5 cellular contexts compared by ENCODE assay signal in the genomic region with DNA sequence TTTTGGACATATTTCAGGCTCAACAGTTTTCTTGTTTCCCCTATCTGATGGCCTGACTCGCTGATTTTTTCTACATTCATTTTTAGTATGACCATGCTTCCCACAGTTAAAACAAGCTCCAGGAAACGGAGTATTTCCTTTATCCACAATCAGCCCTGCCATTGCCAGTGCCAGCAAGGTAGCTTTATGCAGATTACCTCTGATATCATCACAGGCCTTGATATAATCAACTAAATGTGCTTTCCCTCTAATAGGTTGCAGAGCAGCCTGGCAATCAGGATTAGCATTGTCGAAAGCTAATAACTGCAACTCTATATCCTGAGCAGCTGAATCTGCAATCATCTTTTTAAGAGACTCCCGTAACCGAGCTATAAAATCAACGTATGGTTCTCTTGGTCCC. TPM values are rescaled to one million over a fixed set of nuclear protein-coding genes. Genes with fewer than 3 reads are reported as not detected.
DNase-seq lines count a peak whose midpoint lies in the region; TF ChIP-seq lines count a peak whose summit lies in the region.
"Not testable (repeated sequence)": the region's sequence is repeated elsewhere in the genome, so short reads cannot be mapped to it uniquely, and the experiment has no call there.

No MANE protein-coding gene starts in this region.

- not testable (repeated sequence) for TF ChIP-seq EP300 in SK-N-SH (IDR thresholded peaks at IDR 0.05; ENCODE audit: borderline replicate concordance in 1 of 2, low read depth in 1 of 2, low read length in 1 of 2)

- H3K36me3 Mint-ChIP-seq in endodermal cell (ENCODE audit: low read depth) = not testable (repeated sequence)

- not testable (repeated sequence) for H3K4me1 Mint-ChIP-seq in endodermal cell

- DNase-seq in D341Med (ENCODE audit: low spot score) (peak; percentile 34), NCI-H82 (lab: John Stamatoyannopoulos, UW) (peak; percentile 71), WERI-Rb-1 (peak; percentile 7)
- DNase-seq in SK-N-SH, endodermal cell: not testable (repeated sequence)

- H3K9me3 ChIP-seq in SK-N-SH; WERI-Rb-1 (ENCODE audit: severe bottlenecking): not testable (repeated sequence)
- H3K9me3 ChIP-seq in endodermal cell (ENCODE audit: control insufficient read depth, low read length) = peaks cover 71% of the 10 kb centered on the region

- TF ChIP-seq RAD21 in SK-N-SH (IDR thresholded peaks at IDR 0.05; ENCODE audit: low read length) = not testable (repeated sequence)

- H3F3A ChIP-seq in SK-N-SH (replicated peaks; ENCODE audit: insufficient read depth) = not testable (repeated sequence)

- not testable (repeated sequence) for H3K4me3 ChIP-seq in SK-N-SH (ENCODE audit: low read depth in 2 of 2, low read length in 1 of 2); WERI-Rb-1 (ENCODE audit: low read depth, low read length)
- H3K4me3 ChIP-seq in endodermal cell (ENCODE audit: low read length) = peak overlapping the region; percentile 41

- not testable (repeated sequence) for H3K4me2 ChIP-seq in SK-N-SH

- not testable (repeated sequence) for H3K9ac ChIP-seq in SK-N-SH; endodermal cell (ENCODE audit: extremely low read depth, low read length, poor library complexity, severe bottlenecking)

- not testable (repeated sequence) for H3K27me3 Mint-ChIP-seq in endodermal cell (ENCODE audit: insufficient read depth)

- 40% methylated on average over 6 of the region's 6 CpGs for WGBS in SK-N-SH (ENCODE audit: low lambda C conversion rate)
- WGBS in endodermal cell (ENCODE audit: insufficient coverage in 1 of 2, insufficient read length in 1 of 2), 2 experiments = 86 to 95% methylated on average over 4 to 6 of the region's 6 CpGs

- CTCF ChIA-PET in SK-N-SH (lab: Yijun Ruan, JAX) = interaction anchor here (0.7 kb wide), 1 partner anchor 122 kb away, joined by 3 read pairs; no protein-coding TSS in a partner anchor

- POLR2A ChIA-PET in SK-N-SH (lab: Yijun Ruan, JAX) = not testable (repeated sequence)

- H3K36me3 ChIP-seq in SK-N-SH (replicated peaks in 1 of 2; ENCODE audit: control insufficient read depth in 1 of 2, insufficient read depth in 2 of 2, low read length in 1 of 2); WERI-Rb-1; endodermal cell (ENCODE audit: control insufficient read depth, insufficient read depth, low read length): not testable (repeated sequence)

- not testable (repeated sequence) for H3K27me3 ChIP-seq in SK-N-SH (ENCODE audit: insufficient read depth); WERI-Rb-1 (ENCODE audit: insufficient read depth, low read depth, severe bottlenecking); endodermal cell (ENCODE audit: control insufficient read depth, insufficient read depth, low read length, poor library complexity, severe bottlenecking)

- not testable (repeated sequence) for H3K4me1 ChIP-seq in SK-N-SH (ENCODE audit: control insufficient read depth in 1 of 2, insufficient read depth in 2 of 2, low read depth in 1 of 2, low read length in 1 of 2); endodermal cell (ENCODE audit: control insufficient read depth, insufficient read depth, low read length)

- not testable (repeated sequence) for H3K4me3 Mint-ChIP-seq in endodermal cell

- H3K9me3 Mint-ChIP-seq in endodermal cell = peaks cover 66% of the 10 kb centered on the region

- not testable (repeated sequence) for TF ChIP-seq CTCF in SK-N-SH (IDR thresholded peaks at IDR 0.05); WERI-Rb-1 (IDR thresholded peaks at IDR 0.05; ENCODE audit: low read depth, low read length); endodermal cell (conservative IDR thresholded peaks at IDR 0.05)

- not testable (repeated sequence) for H3K9me2 ChIP-seq in SK-N-SH

- not testable (repeated sequence) for H3K79me2 ChIP-seq in SK-N-SH (ENCODE audit: insufficient read depth)

- not testable (repeated sequence) for H4K20me1 ChIP-seq in SK-N-SH (ENCODE audit: insufficient read depth)

- not testable (repeated sequence) for H2AFZ ChIP-seq in SK-N-SH (ENCODE audit: low read depth)

- not testable (repeated sequence) for H3K27ac ChIP-seq in SK-N-SH (ENCODE audit: low read depth in 2 of 2, low read length in 1 of 2); WERI-Rb-1; endodermal cell (ENCODE audit: low read depth, low read length)

- not testable (repeated sequence) for H3K27ac Mint-ChIP-seq in endodermal cell

TF ChIP-seq in SK-N-SH, 30 proteins besides CTCF, POLR2A, EP300 and RAD21:
- TF ChIP-seq GATA2 (CRISPR knock-in tag; IDR thresholded peaks at IDR 0.05) = peak; percentile 73

RNA-seq across cellular contexts. Expression of a gene that starts 57.1 kb away (rescaled TPM):
- polyA plus RNA-seq in SK-N-SH (2012; rRNA removed) = 14.5 and 16.1 TPM in 2 replicates
- polyA plus RNA-seq in SK-N-SH (2012; cell fraction: cytosol; rRNA removed) = 20.2 and 21.7 TPM in 2 replicates
- 15.0 and 30.9 TPM in 2 replicates for polyA plus RNA-seq in SK-N-SH (2012; cell fraction: nucleus; rRNA removed)
- 10 to 100 TPM; 49.4 to 51.8 TPM for total RNA-seq in endodermal cell
- polyA plus RNA-seq in endodermal cell (2013, experiment 1 of 2) = 61.3 TPM
- 57.0 TPM for polyA plus RNA-seq in endodermal cell (2013, experiment 2 of 2)
